In genomic region chr6:153130515-153131036, GRCh38 we compare ENCODE assay signal across 8 cellular contexts. TPM values are rescaled to one million over a fixed set of nuclear protein-coding genes. Genes with fewer than 3 reads are reported as not detected.
DNase-seq lines count a peak whose midpoint lies in the region; ATAC-seq, FAIRE-seq and TF ChIP-seq lines count a peak whose summit lies in the region.

No MANE protein-coding gene starts in this region.

- H3K4me1 ChIP-seq in BE2C (no peaks in the 10 kb centered on the region; the same call in 1 of the 2 replicates), right lobe of liver (peaks cover 0 to 12% (median 0%) of the 10 kb centered on the region in 4 donors), tibial artery (peaks cover 0 to 25% (median 19%) of the 10 kb centered on the region in 4 donors)

- H3K36me3 ChIP-seq in BE2C (peaks cover 5% of the 10 kb centered on the region; the same call in 1 of the 2 replicates), right lobe of liver (no peaks in the 10 kb centered on the region), tibial artery (no peaks in the 10 kb centered on the region)

- H3K4me3 ChIP-seq in BE2C (ENCODE audit: low read depth, low read length) (peak overlapping the region; percentile 95), HL-60 (replicated peaks; ENCODE audit: insufficient read depth, low read length) (peak overlapping the region; percentile 54), cardiac fibroblast (replicated peaks in 1 of 2; ENCODE audit: low read depth in 2 of 2, low read length in 2 of 2) (peak overlapping the region; percentile 91), right lobe of liver (peak overlapping the region; percentile 22 to 51 (median 38)), tibial artery (peak overlapping the region; percentile 59)

- 7% methylated on average over 3 of the region's 54 CpGs for WGBS in right lobe of liver (ENCODE audit: insufficient coverage, low coverage, low lambda C conversion rate, missing lambda C conversion rate)

- H3K9me3 ChIP-seq in BE2C (no peaks in the 10 kb centered on the region), right lobe of liver (no peaks in the 10 kb centered on the region), tibial artery (no peaks in the 10 kb centered on the region)

- H3K27me3 ChIP-seq in BE2C, result no peaks in the 10 kb centered on the region
- peaks cover 49% of the 10 kb centered on the region for H3K27me3 ChIP-seq in HL-60 (ENCODE audit: insufficient read depth, poor library complexity, severe bottlenecking)
- H3K27me3 ChIP-seq in right lobe of liver, result no peaks in the 10 kb centered on the region
- peaks cover 0 to 4% of the 10 kb centered on the region in 2 donors for H3K27me3 ChIP-seq in tibial artery

- DNase-seq in BE2C, result peak; percentile 49
- DNase-seq in GM19239 (ENCODE audit: insufficient read length, low spot score), result peak; percentile 28
- no peak for DNase-seq in HL-60 (ENCODE audit: low read depth in 1 of 2, low spot score in 1 of 2)
- no peak for DNase-seq in cardiac fibroblast (ENCODE audit: low read depth in 2 of 2)
- no peak for DNase-seq in right lobe of liver
- no peak for DNase-seq in tibial artery
- DNase-seq in NCI-H510A treated with DMSO at 0.1 percent for 48 hours (lab: John Stamatoyannopoulos, UW), result no peak
- no peak for DNase-seq in stimulated activated CD4-positive, alpha-beta T cell treated with anti-CD3 and anti-CD28 coated beads, Interleukin-15, amount 100 ng/mL, for 24 hours

- TF ChIP-seq CTCF in BE2C (IDR thresholded peaks at IDR 0.05; ENCODE audit: low read depth, low read length) (no peak), HL-60 (IDR thresholded peaks at IDR 0.05; ENCODE audit: insufficient read depth, low read length) (no peak), cardiac fibroblast (IDR thresholded peaks at IDR 0.05; ENCODE audit: low read depth, low read length) (no peak), right lobe of liver (IDR thresholded peaks at IDR 0.05) (no peak), tibial artery (IDR thresholded peaks at IDR 0.05) (no peak)

- H3K27ac ChIP-seq in HL-60 (replicated peaks) (no peak overlapping the region), right lobe of liver (no peak overlapping the region), tibial artery (peak overlapping the region; percentile 35 to 77)

- intact Hi-C loops in right lobe of liver (cut with DNase I), result no loop called here
- intact Hi-C loops in tibial artery (cut with DNase I; ENCODE audit: low total_unique reads), result no loop called here

- peak in 1 of 4 donors; percentile 11 for ATAC-seq in right lobe of liver

- FAIRE-seq in GM19239 (lab: Jason Lieb, UNC), result no peak

- TF ChIP-seq POLR2A in right lobe of liver (IDR thresholded peaks at IDR 0.05), result no peak

RNA-seq across cellular contexts. Expression of gene RGS17, which starts 0.5 kb away (rescaled TPM):
- polyA plus RNA-seq in BE2C (2012; ENCODE audit: insufficient read depth, insufficient read length, low read depth), result 3.1 TPM
- total RNA-seq in right lobe of liver, result not detected

Comparison
In these comparisons a context has a peak if more than half of its experiments do, and no peak if none do; other contexts are left out.
1. DNase-seq: peak in BE2C (single experiment) and GM19239 (single experiment); none in HL-60 (0 of 2), cardiac fibroblast (0 of 2), right lobe of liver (0 of 3), tibial artery (0 of 2), NCI-H510A treated with DMSO at 0.1 percent for 48 hours (single experiment) and stimulated activated CD4-positive, alpha-beta T cell treated with anti-CD3 and anti-CD28 coated beads, Interleukin-15, amount 100 ng/mL, for 24 hours (single experiment).
2. H3K4me3 ChIP-seq: peak in every context shown above with its lines; median percentile 95 in BE2C; 91 in cardiac fibroblast; 59 in tibial artery; 54 in HL-60; 38 in right lobe of liver.
3. H3K27ac ChIP-seq: peak in tibial artery (2 of 2); none in HL-60 (single experiment) and right lobe of liver (0 of 3).